ENCODE assay signal across 9 cellular contexts in genomic region chr15:60392601-60392985, GRCh38. TPM values are rescaled to one million over a fixed set of nuclear protein-coding genes. Genes with fewer than 3 reads are reported as not detected.
DNase-seq lines count a peak whose midpoint lies in the region; ATAC-seq and TF ChIP-seq lines count a peak whose summit lies in the region.
"Had no signal": no experiment of that assay in that cellular context is flagged by ENCODE, and none has a peak within 500 bp of the region (broad histone marks: within the 10 kb centered on the region; RNA-seq: fewer than 3 reads in every experiment).

No MANE protein-coding gene starts in this region.

- peaks cover 5% of the 10 kb centered on the region for H3K27me3 Mint-ChIP-seq in brain

- H3K4me1 Mint-ChIP-seq in brain: peaks cover 79% of the 10 kb centered on the region

- H3K27ac Mint-ChIP-seq in brain: peak overlapping the region in 3 of 5 experiments; percentile 73 to 95 (median 93)

- H3K36me3 ChIP-seq in BJ (ENCODE audit: control insufficient read depth, insufficient read depth, low read length) (peaks cover 13% of the 10 kb centered on the region), lower lobe of right lung (peaks cover 15% of the 10 kb centered on the region)

- DNase-seq in BJ (ENCODE audit: low read depth): no peak
- peak; percentile 94 for DNase-seq in LHCN-M2 (ENCODE audit: low read depth)
- no peak for DNase-seq in lower lobe of right lung
- no peak for DNase-seq in activated CD8-positive, alpha-beta memory T cell treated with anti-CD3 and anti-CD28 coated beads for 24 hours
- no peak for DNase-seq in medulla oblongata (ENCODE audit: extremely low spot score)
- no peak for DNase-seq in NCI-H1092 (lab: John Stamatoyannopoulos, UW)

- POLR2A ChIA-PET in BJ (lab: Charles Lee): interaction anchor here (1.4 to 1.7 kb wide), 2 partner anchors 11 to 15 kb away, joined by 3 to 5 read pairs; no protein-coding TSS in a partner anchor

- peak; percentile 38 to 39 for ATAC-seq in lower lobe of right lung
- ATAC-seq in GM21390 (IDR thresholded peaks at IDR 0.05; ENCODE audit: unreplicated experiment): no peak

- TF ChIP-seq CTCF in BJ (IDR thresholded peaks at IDR 0.05; ENCODE audit: insufficient read depth, low read depth, low read length) (no peak), brain (conservative IDR thresholded peaks at IDR 0.05) (no peak), lower lobe of right lung (IDR thresholded peaks at IDR 0.05) (no peak)

- peaks cover 0 to 2% (median 1%) of the 10 kb centered on the region in 5 experiments for H3K9me3 Mint-ChIP-seq in brain

- peaks cover 91% of the 10 kb centered on the region for H3K4me1 ChIP-seq in lower lobe of right lung

- H3K9me3 ChIP-seq in lower lobe of right lung: no peaks in the 10 kb centered on the region

- intact Hi-C loops in lower lobe of right lung (cut with DNase I): no loop called here

- peaks cover 2% of the 10 kb centered on the region for H3K36me3 Mint-ChIP-seq in brain

- H3K4me3 Mint-ChIP-seq in brain: peak overlapping the region in 3 of 5 experiments; percentile 42 to 68 (median 62)

- H3K27me3 ChIP-seq in BJ (ENCODE audit: control insufficient read depth, insufficient read depth, low read length) (no peaks in the 10 kb centered on the region), lower lobe of right lung (ENCODE audit: low read depth) (no peaks in the 10 kb centered on the region)

- peak overlapping the region; percentile 95 for H3K27ac ChIP-seq in lower lobe of right lung
- H3K27ac ChIP-seq: HL-60 had no signal

- peak overlapping the region; percentile 28 for H3K4me3 ChIP-seq in BJ (ENCODE audit: low read depth, low read length)
- peak overlapping the region; percentile 9 for H3K4me3 ChIP-seq in lower lobe of right lung

- CTCF ChIA-PET in BJ (lab: Yijun Ruan, JAX): interaction anchor here (0.7 kb wide), 1 partner anchor 35 kb away, joined by 3 read pairs; no protein-coding TSS in a partner anchor

RNA-seq across cellular contexts. Expression of gene ANXA2, which starts 5.2 kb away (rescaled TPM):
- 5,886 and 6,474 TPM in 2 replicates for polyA plus RNA-seq in BJ (2011; rRNA removed)
- polyA minus RNA-seq in BJ (2011; rRNA and poly(A)+ RNA removed): 2,251 and 4,059 TPM in 2 replicates
- 3,230 and 3,804 TPM in 2 replicates for total RNA-seq in LHCN-M2 (2014; rRNA removed)
- 7,075 TPM for polyA plus RNA-seq in LHCN-M2 (2012)
- polyA plus RNA-seq in brain (ENCODE audit: insufficient read depth, low read depth, low replicate concordance): 439 TPM
- total RNA-seq in lower lobe of right lung: 834 TPM
